Comparison of ENCODE assay signal across 18 cellular contexts in genomic region chr10:70557876-70558275, GRCh38. TPM values are rescaled to one million over a fixed set of nuclear protein-coding genes. Genes with fewer than 3 reads are reported as not detected.
"Had no signal": no experiment of that assay in that cellular context is flagged by ENCODE, and none has a peak within 500 bp of the region (broad histone marks: within the 10 kb centered on the region; RNA-seq: fewer than 3 reads in every experiment).

No MANE protein-coding gene starts in this region.

- H3K27ac ChIP-seq: esophagus squamous epithelium, psoas muscle, right lobe of liver, thyroid gland, VCaP had no signal

- H3K4me1 ChIP-seq: right lobe of liver had no signal

- DNase-seq: activated CD4-positive, alpha-beta T cell treated with anti-CD3 and anti-CD28 coated beads, Interleukin-2, amount 50 U/mL, for 48 hours; activated gamma-delta T cell; dermis blood vessel endothelial cell; effector memory CD4-positive, alpha-beta T cell; esophagus squamous epithelium; stimulated activated CD4-positive, alpha-beta T cell treated with anti-CD3 and anti-CD28 coated beads, Interleukin-4, amount 100 ng/mL, for 4 hours; T-helper 2 cell; thyroid gland had no signal

- H3K27ac Mint-ChIP-seq: activated naive CD4-positive, alpha-beta T cell treated with anti-CD3 and anti-CD28 coated beads, Interleukin-2, amount 50 U/mL, for 24 hours; stimulated activated memory B cell treated with anti-CD40 and anti-IgM and Interleukin-4, amounts not matched to agents 10 μg/mL and 1 μg/mL and 100 μg/mL, for 72 hours had no signal

- H3K9me3 Mint-ChIP-seq: activated naive CD4-positive, alpha-beta T cell treated with anti-CD3 and anti-CD28 coated beads, Interleukin-2, amount 50 U/mL, for 24 hours; mesothelial cell of epicardium; neural crest cell; stimulated activated memory B cell treated with anti-CD40 and anti-IgM and Interleukin-4, amounts not matched to agents 10 μg/mL and 1 μg/mL and 100 μg/mL, for 72 hours had no signal

- ATAC-seq: psoas muscle; right lobe of liver; stimulated activated memory B cell treated with anti-CD40 and anti-IgM and Interleukin-4, amounts not matched to agents 10 μg/mL and 1 μg/mL and 100 μg/mL, for 72 hours had no signal

- H3K27me3 ChIP-seq: esophagus squamous epithelium, right lobe of liver, thyroid gland had no signal

- H3K27me3 Mint-ChIP-seq: activated naive CD4-positive, alpha-beta T cell treated with anti-CD3 and anti-CD28 coated beads, Interleukin-2, amount 50 U/mL, for 24 hours; stimulated activated memory B cell treated with anti-CD40 and anti-IgM and Interleukin-4, amounts not matched to agents 10 μg/mL and 1 μg/mL and 100 μg/mL, for 72 hours had no signal

- H3K4me3 ChIP-seq: esophagus squamous epithelium, psoas muscle, right lobe of liver, thyroid gland had no signal

- H3K4me3 Mint-ChIP-seq: mesothelial cell of epicardium; neural crest cell; stimulated activated memory B cell treated with anti-CD40 and anti-IgM and Interleukin-4, amounts not matched to agents 10 μg/mL and 1 μg/mL and 100 μg/mL, for 72 hours had no signal

- H3K36me3 ChIP-seq: right lobe of liver, thyroid gland had no signal

- H3K9me3 ChIP-seq: esophagus squamous epithelium, psoas muscle, right lobe of liver, thyroid gland had no signal

- H3K36me3 Mint-ChIP-seq: activated naive CD4-positive, alpha-beta T cell treated with anti-CD3 and anti-CD28 coated beads, Interleukin-2, amount 50 U/mL, for 24 hours; mesothelial cell of epicardium; stimulated activated memory B cell treated with anti-CD40 and anti-IgM and Interleukin-4, amounts not matched to agents 10 μg/mL and 1 μg/mL and 100 μg/mL, for 72 hours had no signal

RNA-seq across cellular contexts. Expression of gene PRF1, which starts 44.7 kb away (rescaled TPM):
- total RNA-seq: bronchial epithelial cell, dermis blood vessel endothelial cell, lung microvascular endothelial cell, neural crest cell, osteocyte had no signal
